Comparison of ENCODE assay signal across 14 cellular contexts in genomic region chr3:52696830-52697621, GRCh38. TPM values are rescaled to one million over a fixed set of nuclear protein-coding genes. Genes with fewer than 3 reads are reported as not detected.
DNase-seq lines count a peak whose midpoint lies in the region; ATAC-seq and TF ChIP-seq lines count a peak whose summit lies in the region.
"Had no signal": no experiment of that assay in that cellular context is flagged by ENCODE, and none has a peak within 500 bp of the region (broad histone marks: within the 10 kb centered on the region; RNA-seq: fewer than 3 reads in every experiment).

No MANE protein-coding gene starts in this region.

- H3K4me3 Mint-ChIP-seq in H9 = no peak overlapping the region
- H3K4me3 Mint-ChIP-seq in activated CD8-positive, alpha-beta T cell treated with anti-CD3 and anti-CD28 coated beads for 36 hours = no peak overlapping the region
- H3K4me3 Mint-ChIP-seq in natural killer cell treated with Interleukin-12 subunit alpha and Interleukin-12 subunit beta and Interleukin-15 and Interleukin-18, amount 100 ng/mL, for 72 hours = peak overlapping the region; percentile 6

- CTCF ChIA-PET in activated CD8-positive, alpha-beta T cell treated with anti-CD3 and anti-CD28 coated beads for 36 hours (lab: Charles Lee) = interaction anchor here (0.9 to 1.7 kb wide), 3 partner anchors 10 to 124 kb away, joined by 3 to 4 read pairs (median 3); no protein-coding TSS in a partner anchor

- H3K27ac ChIP-seq in H9 (ENCODE audit: insufficient read length, low read depth, low read length) = no peak overlapping the region
- H3K27ac ChIP-seq: body of pancreas, vagina had no signal

- H3K56ac ChIP-seq in H9 (ENCODE audit: insufficient read length, low read depth, low read length) = no peak overlapping the region

- peak; percentile 51 for DNase-seq in activated CD8-positive, alpha-beta memory T cell treated with anti-CD3 and anti-CD28 coated beads for 24 hours
- no peak for DNase-seq in activated CD8-positive, alpha-beta memory T cell treated with anti-CD3 and anti-CD28 coated beads, Interleukin-2, amount 50 U/mL, for 4 hours
- DNase-seq in H9 (no peak), amniotic stem cell (lab: John Stamatoyannopoulos, UW) (no peak), AG08396 (ENCODE audit: low spot score) (no peak)
- DNase-seq in activated CD8-positive, alpha-beta T cell treated with anti-CD3 and anti-CD28 coated beads for 36 hours = no peak
- DNase-seq in natural killer cell treated with Interleukin-12 subunit alpha and Interleukin-12 subunit beta and Interleukin-15 and Interleukin-18, amount 100 ng/mL, for 72 hours (ENCODE audit: low spot score) = no peak
- DNase-seq: body of pancreas; DMS53; effector CD4-positive, alpha-beta T cell; NCI-H446 treated with DMSO at 0.1 percent for 48 hours; stimulated activated CD4-positive, alpha-beta T cell treated with anti-CD3 and anti-CD28 coated beads, Interleukin-1b, Interleukin-23, amount 100 ng/mL, for 48 hours had no signal

- no peak overlapping the region for H3K23ac ChIP-seq in H9 (ENCODE audit: insufficient read length, low read depth, low read length)

- no peaks in the 10 kb centered on the region for H3K27me3 Mint-ChIP-seq in H9 (ENCODE audit: low read depth)
- no peaks in the 10 kb centered on the region for H3K27me3 Mint-ChIP-seq in activated CD8-positive, alpha-beta T cell treated with anti-CD3 and anti-CD28 coated beads for 36 hours
- no peaks in the 10 kb centered on the region for H3K27me3 Mint-ChIP-seq in natural killer cell treated with Interleukin-12 subunit alpha and Interleukin-12 subunit beta and Interleukin-15 and Interleukin-18, amount 100 ng/mL, for 72 hours

- H2BK12ac ChIP-seq in H9 (ENCODE audit: insufficient read length, low read depth, low read length) = no peak overlapping the region

- POLR2A ChIA-PET in activated CD8-positive, alpha-beta T cell treated with anti-CD3 and anti-CD28 coated beads for 36 hours (lab: Charles Lee) = interaction anchor here (0.6 to 3.6 kb wide), 4 partner anchors 8 to 25 kb away, joined by 3 to 15 read pairs (median 3); partner anchors contain the start of genes GLT8D1, GNL3 and SPCS1

- H3K27ac Mint-ChIP-seq in H9 = peak overlapping the region in 2 of 3 experiments; percentile 15 to 48; a peak in 2 of 7 replicates
- H3K27ac Mint-ChIP-seq in activated CD8-positive, alpha-beta T cell treated with anti-CD3 and anti-CD28 coated beads for 36 hours = peak overlapping the region; percentile 81
- H3K27ac Mint-ChIP-seq in natural killer cell treated with Interleukin-12 subunit alpha and Interleukin-12 subunit beta and Interleukin-15 and Interleukin-18, amount 100 ng/mL, for 72 hours = peak overlapping the region; percentile 72 to 81

- H2BK15ac ChIP-seq in H9 (ENCODE audit: low read depth, low read length) = no peak overlapping the region

- H3K4me2 ChIP-seq in H9 (ENCODE audit: insufficient read depth, insufficient read length, low read length) = no peak overlapping the region

- H4K91ac ChIP-seq in H9 (ENCODE audit: insufficient read length, low read depth, low read length) = no peak overlapping the region

- no peaks in the 10 kb centered on the region for H3K79me1 ChIP-seq in H9 (ENCODE audit: insufficient read depth, low read depth, low read length, poor library complexity, severe bottlenecking)

- no peak overlapping the region for H2BK120ac ChIP-seq in H9 (ENCODE audit: low read depth, low read length, poor library complexity, severe bottlenecking)

- H3K14ac ChIP-seq in H9 (ENCODE audit: insufficient read depth, low read length) = no peak overlapping the region

- TF ChIP-seq CTCF in H9 (conservative IDR thresholded peaks at IDR 0.05) = no peak
- TF ChIP-seq CTCF in activated CD8-positive, alpha-beta T cell treated with anti-CD3 and anti-CD28 coated beads for 36 hours (IDR thresholded peaks at IDR 0.05) = no peak

- no peak overlapping the region for H3K18ac ChIP-seq in H9 (ENCODE audit: insufficient read length, low read depth, low read length)

- no CpG with 5 or more reads among the region's 2 CpGs for WGBS in H9 (ENCODE audit: extremely low coverage, insufficient read length, low lambda C conversion rate)

- H3K27me3 ChIP-seq in H9 (ENCODE audit: insufficient read depth, low read length) = no peaks in the 10 kb centered on the region
- H3K27me3 ChIP-seq: body of pancreas, vagina had no signal

- H2BK20ac ChIP-seq in H9 (ENCODE audit: low read depth, low read length, poor library complexity, severe bottlenecking) = no peak overlapping the region

- H3K4me1 ChIP-seq in H9 (ENCODE audit: insufficient read depth, low read length) = no peaks in the 10 kb centered on the region

- no peaks in the 10 kb centered on the region for H3K23me2 ChIP-seq in H9 (ENCODE audit: insufficient read length, low read depth, low read length, poor library complexity, severe bottlenecking)

- no peak overlapping the region for H4K5ac ChIP-seq in H9 (ENCODE audit: insufficient read length, low read depth, low read length)

- ATAC-seq in activated CD8-positive, alpha-beta T cell treated with anti-CD3 and anti-CD28 coated beads for 36 hours = no peak
- ATAC-seq in natural killer cell treated with Interleukin-12 subunit alpha and Interleukin-12 subunit beta and Interleukin-15 and Interleukin-18, amount 100 ng/mL, for 72 hours = no peak
- no peak for ATAC-seq in HG03457 (IDR thresholded peaks at IDR 0.05; ENCODE audit: unreplicated experiment)
- ATAC-seq: body of pancreas had no signal

- H2AFZ ChIP-seq in H9 (ENCODE audit: low read length) = no peak overlapping the region

- no peaks in the 10 kb centered on the region for H3K9me3 Mint-ChIP-seq in H9
- no peaks in the 10 kb centered on the region for H3K9me3 Mint-ChIP-seq in activated CD8-positive, alpha-beta T cell treated with anti-CD3 and anti-CD28 coated beads for 36 hours
- H3K9me3 Mint-ChIP-seq in natural killer cell treated with Interleukin-12 subunit alpha and Interleukin-12 subunit beta and Interleukin-15 and Interleukin-18, amount 100 ng/mL, for 72 hours = no peaks in the 10 kb centered on the region

- H3K4me1 Mint-ChIP-seq in H9 = no peaks in the 10 kb centered on the region
- peaks cover 37% of the 10 kb centered on the region for H3K4me1 Mint-ChIP-seq in activated CD8-positive, alpha-beta T cell treated with anti-CD3 and anti-CD28 coated beads for 36 hours (ENCODE audit: low read depth)
- H3K4me1 Mint-ChIP-seq in natural killer cell treated with Interleukin-12 subunit alpha and Interleukin-12 subunit beta and Interleukin-15 and Interleukin-18, amount 100 ng/mL, for 72 hours (ENCODE audit: low read depth in 2 of 2) = peaks cover 19 to 25% of the 10 kb centered on the region in 2 donors

- no peak overlapping the region for H2BK5ac ChIP-seq in H9 (ENCODE audit: insufficient read length, low read length)

- H3K9me3 ChIP-seq in H9 (ENCODE audit: control insufficient read depth, low read depth, low read length) = no peaks in the 10 kb centered on the region
- H3K9me3 ChIP-seq: body of pancreas, vagina had no signal

- intact Hi-C loops in activated CD8-positive, alpha-beta T cell treated with anti-CD3 and anti-CD28 coated beads for 36 hours (cut with micrococcal nuclease) = no loop called here

- no peak overlapping the region for H3K9ac ChIP-seq in H9 (ENCODE audit: extremely low read depth, insufficient read length, low read length)

- H2AK5ac ChIP-seq in H9 (ENCODE audit: insufficient read length, low read length) = no peak overlapping the region

- no peak overlapping the region for H3K4ac ChIP-seq in H9 (ENCODE audit: low read depth, low read length)

- H4K8ac ChIP-seq in H9 (replicated peaks; ENCODE audit: insufficient read length, low read depth, low read length) = no peak overlapping the region

- no peaks in the 10 kb centered on the region for H3K79me2 ChIP-seq in H9 (ENCODE audit: insufficient read depth, low read length)

- H3K36me3 Mint-ChIP-seq in H9 (ENCODE audit: insufficient read depth in 1 of 3, low read depth in 3 of 3) = peaks cover 27 to 60% (median 51%) of the 10 kb centered on the region in 3 experiments; a peak in 6 of 7 replicates
- peaks cover 45% of the 10 kb centered on the region for H3K36me3 Mint-ChIP-seq in activated CD8-positive, alpha-beta T cell treated with anti-CD3 and anti-CD28 coated beads for 36 hours (ENCODE audit: low read depth)
- H3K36me3 Mint-ChIP-seq in natural killer cell treated with Interleukin-12 subunit alpha and Interleukin-12 subunit beta and Interleukin-15 and Interleukin-18, amount 100 ng/mL, for 72 hours = peaks cover 33% of the 10 kb centered on the region

- no peak overlapping the region for H3T11ph ChIP-seq in H9 (ENCODE audit: low read length)

- no peaks in the 10 kb centered on the region for H4K20me1 ChIP-seq in H9 (ENCODE audit: control insufficient read depth, insufficient read depth, insufficient read length)

RNA-seq across cellular contexts. Expression of gene GLT8D1, which starts 8.6 kb away (rescaled TPM):
- total RNA-seq in H9 (2021) = 37.0 and 39.3 TPM in 2 replicates
- total RNA-seq in activated CD8-positive, alpha-beta T cell treated with anti-CD3 and anti-CD28 coated beads for 36 hours = 10 to 100 TPM; 34.0 to 35.0 TPM
- total RNA-seq in natural killer cell treated with Interleukin-12 subunit alpha and Interleukin-12 subunit beta and Interleukin-15 and Interleukin-18, amount 100 ng/mL, for 72 hours = 10 to 100 TPM; 32.4 to 41.1 TPM

RNA-seq across cellular contexts. Expression of gene SPCS1, which starts 8.9 kb away (rescaled TPM):
- total RNA-seq in H9 (2021) = 106 TPM in 2 replicates
- 100 to 1,000 TPM; 116 to 120 TPM for total RNA-seq in activated CD8-positive, alpha-beta T cell treated with anti-CD3 and anti-CD28 coated beads for 36 hours
- total RNA-seq in natural killer cell treated with Interleukin-12 subunit alpha and Interleukin-12 subunit beta and Interleukin-15 and Interleukin-18, amount 100 ng/mL, for 72 hours = 10 to 100 TPM; 74.4 to 92.4 TPM

RNA-seq across cellular contexts. Expression of gene GNL3, which starts 11.2 kb away (rescaled TPM):
- total RNA-seq in H9 (2021) = 245 and 250 TPM in 2 replicates
- 100 to 1,000 TPM; 198 to 200 TPM for total RNA-seq in activated CD8-positive, alpha-beta T cell treated with anti-CD3 and anti-CD28 coated beads for 36 hours
- 100 to 1,000 TPM; 153 to 225 TPM for total RNA-seq in natural killer cell treated with Interleukin-12 subunit alpha and Interleukin-12 subunit beta and Interleukin-15 and Interleukin-18, amount 100 ng/mL, for 72 hours

RNA-seq across cellular contexts. Expression of gene PBRM1, which starts 11.3 kb away (rescaled TPM):
- 70.0 and 74.2 TPM in 2 replicates for total RNA-seq in H9 (2021)
- 10 to 100 TPM; 55.9 to 56.1 TPM for total RNA-seq in activated CD8-positive, alpha-beta T cell treated with anti-CD3 and anti-CD28 coated beads for 36 hours
- total RNA-seq in natural killer cell treated with Interleukin-12 subunit alpha and Interleukin-12 subunit beta and Interleukin-15 and Interleukin-18, amount 100 ng/mL, for 72 hours = 10 to 100 TPM; 85.3 to 95.4 TPM
